In genomic region chr2:85681354-85681728, GRCh38 we compare ENCODE assay signal across 1 cellular context.
TF ChIP-seq lines count a peak whose summit lies in the region.

No MANE protein-coding gene starts in this region.

TF ChIP-seq in endothelial cell of umbilical vein, 7 proteins besides CTCF, POLR2A, EP300 and RAD21 (continued from another document):
- TF ChIP-seq GATA2 (IDR thresholded peaks at IDR 0.05; ENCODE audit: insufficient read depth, insufficient read length, low read depth, low read length) = no peak
